Comparison of ENCODE assay signal across 8 cellular contexts in the genomic region with DNA sequence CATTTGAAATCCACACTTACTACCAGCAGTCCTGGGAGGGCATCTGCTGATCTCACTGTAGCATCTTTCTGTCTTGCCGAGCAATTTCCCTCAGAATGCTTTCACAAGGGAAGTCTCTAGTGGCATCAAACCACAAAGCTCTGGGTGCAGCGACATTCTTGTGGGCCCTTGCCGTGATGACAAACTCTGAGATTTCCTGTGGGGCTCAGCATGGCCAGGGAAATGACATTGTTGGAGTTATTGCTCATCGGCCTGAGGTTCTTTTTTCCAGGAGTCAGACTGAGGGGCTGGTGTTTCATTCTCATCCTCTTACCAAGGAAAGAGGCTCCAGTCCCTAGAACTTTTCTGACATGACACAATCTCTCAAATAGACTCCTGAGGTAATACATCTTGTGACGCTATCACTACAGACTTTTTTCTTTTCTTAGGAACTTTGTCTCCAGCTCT. TPM values are rescaled to one million over a fixed set of nuclear protein-coding genes. Genes with fewer than 3 reads are reported as not detected.
DNase-seq lines count a peak whose midpoint lies in the region; ATAC-seq, FAIRE-seq and TF ChIP-seq lines count a peak whose summit lies in the region.

No MANE protein-coding gene starts in this region.

- ATAC-seq in activated T-helper 17 cell treated with anti-CD3 and anti-CD28 coated beads, Interleukin-2, amount 50 U/mL, for 72 hours (replicated peaks), result peak; percentile 96
- ATAC-seq in stimulated activated effector memory CD8-positive, alpha-beta T cell treated with anti-CD3 and anti-CD28 coated beads, Interleukin-12 subunit alpha, Interleukin-12 subunit beta, amount 100 ng/mL, for 72 hours, result peak; percentile 95

- no peaks in the 10 kb centered on the region for H3K27me3 ChIP-seq in CD8-positive, alpha-beta memory T cell (ENCODE audit: insufficient read depth, low read length, poor library complexity, severe bottlenecking)
- H3K27me3 ChIP-seq in kidney epithelial cell (ENCODE audit: control insufficient read depth, insufficient read depth, low read length), result no peaks in the 10 kb centered on the region

- no peak overlapping the region for H3K4me3 Mint-ChIP-seq in CD8-positive, alpha-beta memory T cell
- peak overlapping the region; percentile 45 for H3K4me3 Mint-ChIP-seq in activated T-helper 17 cell treated with anti-CD3 and anti-CD28 coated beads, Interleukin-2, amount 50 U/mL, for 72 hours
- H3K4me3 Mint-ChIP-seq in stimulated activated effector memory CD8-positive, alpha-beta T cell treated with anti-CD3 and anti-CD28 coated beads, Interleukin-12 subunit alpha, Interleukin-12 subunit beta, amount 100 ng/mL, for 72 hours, result peak overlapping the region; percentile 19

- H3K9me3 Mint-ChIP-seq in CD8-positive, alpha-beta memory T cell, result no peaks in the 10 kb centered on the region
- H3K9me3 Mint-ChIP-seq in activated T-helper 17 cell treated with anti-CD3 and anti-CD28 coated beads, Interleukin-2, amount 50 U/mL, for 72 hours, result no peaks in the 10 kb centered on the region
- no peaks in the 10 kb centered on the region for H3K9me3 Mint-ChIP-seq in stimulated activated effector memory CD8-positive, alpha-beta T cell treated with anti-CD3 and anti-CD28 coated beads, Interleukin-12 subunit alpha, Interleukin-12 subunit beta, amount 100 ng/mL, for 72 hours

- no peak for TF ChIP-seq CTCF in OCI-LY7 (conservative IDR thresholded peaks at IDR 0.05; ENCODE audit: low read length)
- no peak for TF ChIP-seq CTCF in kidney epithelial cell (IDR thresholded peaks at IDR 0.05; ENCODE audit: insufficient read depth, low read length, poor library complexity, severe bottlenecking)
- no peak for TF ChIP-seq CTCF in GM20000 (IDR thresholded peaks at IDR 0.05; ENCODE audit: extremely low read depth, missing control alignments)

- peaks cover 14% of the 10 kb centered on the region for H3K4me1 ChIP-seq in CD8-positive, alpha-beta memory T cell (ENCODE audit: insufficient read depth, low read length)
- peaks cover 48% of the 10 kb centered on the region for H3K4me1 ChIP-seq in OCI-LY7 (ENCODE audit: insufficient read depth, low read length, poor library complexity, severe bottlenecking)

- no peaks in the 10 kb centered on the region for H4K20me1 ChIP-seq in OCI-LY7 (ENCODE audit: insufficient read depth, low read length)

- H3K4me3 ChIP-seq in CD8-positive, alpha-beta memory T cell (ENCODE audit: low read length), result no peak overlapping the region
- H3K4me3 ChIP-seq in OCI-LY7 (ENCODE audit: low read depth, low read length, poor library complexity, severe bottlenecking) (no peak overlapping the region), kidney epithelial cell (ENCODE audit: low read depth, low read length) (no peak overlapping the region)

- no peaks in the 10 kb centered on the region for H3K36me3 ChIP-seq in CD8-positive, alpha-beta memory T cell (ENCODE audit: insufficient read depth, low read length)
- peaks cover 17% of the 10 kb centered on the region for H3K36me3 ChIP-seq in OCI-LY7 (ENCODE audit: insufficient read depth, low read length)
- H3K36me3 ChIP-seq in kidney epithelial cell (ENCODE audit: control insufficient read depth, insufficient read depth, low read length), result peaks cover 2% of the 10 kb centered on the region

- H3K9me2 ChIP-seq in OCI-LY7 (ENCODE audit: insufficient read depth, low read length), result no peaks in the 10 kb centered on the region

- no TSS peak for BruUV-seq in OCI-LY7 (replicated peaks; lab: Mats Ljungman, UMichigan)

- TF ChIP-seq POLR2A in H54 (IDR thresholded peaks at IDR 0.05; ENCODE audit: low read depth, low read length), result no peak

- H3K27ac ChIP-seq in CD8-positive, alpha-beta memory T cell (ENCODE audit: low read depth, low read length), result no peak overlapping the region
- H3K27ac ChIP-seq in OCI-LY7 (ENCODE audit: low read depth, low read length, poor library complexity, severe bottlenecking), result peak overlapping the region; percentile 43

- H2AFZ ChIP-seq in OCI-LY7 (ENCODE audit: low read length), result no peak overlapping the region

- H3K27me3 Mint-ChIP-seq in CD8-positive, alpha-beta memory T cell, result no peaks in the 10 kb centered on the region
- H3K27me3 Mint-ChIP-seq in activated T-helper 17 cell treated with anti-CD3 and anti-CD28 coated beads, Interleukin-2, amount 50 U/mL, for 72 hours, result no peaks in the 10 kb centered on the region

- peak overlapping the region; percentile 60 for H3K4me2 ChIP-seq in OCI-LY7 (ENCODE audit: low read length)

- CTCF ChIA-PET in CD8-positive, alpha-beta memory T cell (lab: Charles Lee), result interaction anchor here (0.5 to 1.2 kb wide), 2 partner anchors 100 to 109 kb away, joined by 3 read pairs; no protein-coding TSS in a partner anchor
- CTCF ChIA-PET in OCI-LY7 (lab: Charles Lee; ENCODE audit: unreplicated experiment), result interaction anchor here (1.0 kb wide), 1 partner anchor 29 kb away, joined by 5 read pairs; no protein-coding TSS in a partner anchor

- peaks cover 0 to 17% (median 5%) of the 10 kb centered on the region in 3 donors for H3K36me3 Mint-ChIP-seq in CD8-positive, alpha-beta memory T cell
- peaks cover 17% of the 10 kb centered on the region for H3K36me3 Mint-ChIP-seq in activated T-helper 17 cell treated with anti-CD3 and anti-CD28 coated beads, Interleukin-2, amount 50 U/mL, for 72 hours (ENCODE audit: low read depth)
- H3K36me3 Mint-ChIP-seq in stimulated activated effector memory CD8-positive, alpha-beta T cell treated with anti-CD3 and anti-CD28 coated beads, Interleukin-12 subunit alpha, Interleukin-12 subunit beta, amount 100 ng/mL, for 72 hours, result peaks cover 11% of the 10 kb centered on the region

- H3K27ac Mint-ChIP-seq in CD8-positive, alpha-beta memory T cell, result peak overlapping the region; percentile 48 to 92 (median 86)
- H3K27ac Mint-ChIP-seq in activated T-helper 17 cell treated with anti-CD3 and anti-CD28 coated beads, Interleukin-2, amount 50 U/mL, for 72 hours, result peak overlapping the region; percentile 65
- H3K27ac Mint-ChIP-seq in stimulated activated effector memory CD8-positive, alpha-beta T cell treated with anti-CD3 and anti-CD28 coated beads, Interleukin-12 subunit alpha, Interleukin-12 subunit beta, amount 100 ng/mL, for 72 hours, result peak overlapping the region; percentile 88

- intact Hi-C loops in OCI-LY7 (cut with micrococcal nuclease; ENCODE audit: unreplicated experiment), result no loop called here

- FAIRE-seq in H54 (lab: Jason Lieb, UNC), result peak; percentile 87

- peaks cover 22 to 32% (median 28%) of the 10 kb centered on the region in 3 donors for H3K4me1 Mint-ChIP-seq in CD8-positive, alpha-beta memory T cell
- peaks cover 27% of the 10 kb centered on the region for H3K4me1 Mint-ChIP-seq in activated T-helper 17 cell treated with anti-CD3 and anti-CD28 coated beads, Interleukin-2, amount 50 U/mL, for 72 hours
- peaks cover 44% of the 10 kb centered on the region for H3K4me1 Mint-ChIP-seq in stimulated activated effector memory CD8-positive, alpha-beta T cell treated with anti-CD3 and anti-CD28 coated beads, Interleukin-12 subunit alpha, Interleukin-12 subunit beta, amount 100 ng/mL, for 72 hours

- peak in 3 of 5 donors; percentile 2 to 28 (median 26) for DNase-seq in CD8-positive, alpha-beta memory T cell
- DNase-seq in H54 (ENCODE audit: insufficient read length, low spot score) (peak; percentile 69), OCI-LY7 (ENCODE audit: low spot score) (peak; percentile 64), kidney epithelial cell (ENCODE audit: low read depth) (peak; percentile 85), GM20000 (ENCODE audit: low spot score) (no peak), NCI-H69 (lab: John Stamatoyannopoulos, UW) (no peak)
- peak; percentile 42 to 86 for DNase-seq in stimulated activated effector memory CD8-positive, alpha-beta T cell treated with anti-CD3 and anti-CD28 coated beads, Interleukin-12 subunit alpha, Interleukin-12 subunit beta, amount 100 ng/mL, for 72 hours (ENCODE audit: low spot score in 2 of 2)

- POLR2A ChIA-PET in CD8-positive, alpha-beta memory T cell (lab: Charles Lee), result no interaction called here
- POLR2A ChIA-PET in OCI-LY7 (lab: Charles Lee), result interaction anchor here (1.0 to 4.4 kb wide), 5 partner anchors 10 to 31 kb away, joined by 3 to 29 read pairs (median 4); no protein-coding TSS in a partner anchor

- H3K9me3 ChIP-seq in CD8-positive, alpha-beta memory T cell (ENCODE audit: low read length), result no peaks in the 10 kb centered on the region
- H3K9me3 ChIP-seq in OCI-LY7 (ENCODE audit: low read length), result no peaks in the 10 kb centered on the region

- H3K79me2 ChIP-seq in OCI-LY7 (ENCODE audit: insufficient read depth, low read depth, low read length), result no peaks in the 10 kb centered on the region

RNA-seq across cellular contexts. Expression of a gene that starts 51.4 kb away (rescaled TPM):
- 10 to 100 TPM; 71.2 to 73.2 TPM for total RNA-seq in CD8-positive, alpha-beta memory T cell
- 115 TPM for polyA plus RNA-seq in CD8-positive, alpha-beta memory T cell
- 36.6 and 51.3 TPM in 2 replicates for total RNA-seq in OCI-LY7 (2014; rRNA removed; shearing (Covaris generic))
- total RNA-seq in OCI-LY7 (2022) (73.9 and 82.1 TPM in 2 replicates), kidney epithelial cell (124 and 166 TPM in 2 replicates)
- 10 to 100 TPM; 40.1 to 64.1 TPM for total RNA-seq in activated T-helper 17 cell treated with anti-CD3 and anti-CD28 coated beads, Interleukin-2, amount 50 U/mL, for 72 hours

Comparison
In these comparisons a context has a peak if more than half of its experiments do, and no peak if none do; other contexts are left out.
1. DNase-seq: peak in CD8-positive, alpha-beta memory T cell (3 of 5), H54 (single experiment), OCI-LY7 (single experiment), kidney epithelial cell (single experiment) and stimulated activated effector memory CD8-positive, alpha-beta T cell treated with anti-CD3 and anti-CD28 coated beads, Interleukin-12 subunit alpha, Interleukin-12 subunit beta, amount 100 ng/mL, for 72 hours (2 of 2); none in GM20000 (single experiment) and NCI-H69 (single experiment).
2. H3K4me3 Mint-ChIP-seq: peak in activated T-helper 17 cell treated with anti-CD3 and anti-CD28 coated beads, Interleukin-2, amount 50 U/mL, for 72 hours (single experiment) and stimulated activated effector memory CD8-positive, alpha-beta T cell treated with anti-CD3 and anti-CD28 coated beads, Interleukin-12 subunit alpha, Interleukin-12 subunit beta, amount 100 ng/mL, for 72 hours (single experiment); none in CD8-positive, alpha-beta memory T cell (0 of 7).
3. Peak in every context shown above with its lines, with median percentiles within 50 percentile points of each other: H3K27ac Mint-ChIP-seq.